8 cellular contexts compared by ENCODE assay signal in the genomic region with DNA sequence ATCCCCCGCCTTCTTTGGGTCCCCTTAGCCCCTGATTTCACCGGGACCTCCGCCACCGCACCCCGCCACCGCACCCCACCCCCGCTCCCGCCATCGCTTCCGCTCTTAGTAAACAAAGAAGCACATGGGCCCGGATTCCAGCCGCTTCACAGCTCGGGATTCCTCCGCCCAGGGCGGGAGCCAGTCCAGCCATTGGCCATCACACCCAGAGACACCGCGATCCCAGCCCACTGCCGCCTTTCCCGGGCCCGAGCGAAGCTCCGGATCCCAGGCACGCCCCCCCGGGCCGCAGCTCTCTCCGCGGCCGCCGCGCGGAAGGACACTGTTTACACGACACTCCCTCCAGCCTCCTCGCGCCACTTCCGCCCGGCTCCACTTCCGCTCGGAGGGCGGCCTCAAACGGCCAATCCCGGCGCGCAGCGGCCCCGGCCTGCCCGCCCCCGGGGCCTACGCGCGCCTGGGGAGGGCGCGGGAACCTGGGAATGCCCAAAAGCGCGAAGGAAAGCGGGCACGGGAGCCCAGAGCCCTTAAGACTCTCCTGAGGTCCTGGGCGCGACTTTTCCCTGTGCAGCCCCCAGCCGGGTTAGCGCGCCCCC. TPM values are rescaled to one million over a fixed set of nuclear protein-coding genes. Genes with fewer than 3 reads are reported as not detected.
DNase-seq lines count a peak whose midpoint lies in the region; ATAC-seq lines count a peak whose summit lies in the region.

No MANE protein-coding gene starts in this region.

- H3K36me3 Mint-ChIP-seq in IgD-negative memory B cell = peaks cover 4% of the 10 kb centered on the region
- H3K36me3 Mint-ChIP-seq in activated T-cell treated with anti-CD3 and anti-CD28 coated beads, Interleukin-2, amount 50 U/mL, for 24 hours (ENCODE audit: low read depth) = peaks cover 82% of the 10 kb centered on the region

- H3K27me3 ChIP-seq in esophagus (ENCODE audit: control insufficient read depth in 1 of 2, insufficient read depth in 2 of 2, low read length in 2 of 2) = no peaks in the 10 kb centered on the region
- H3K27me3 ChIP-seq in mucosa of stomach (ENCODE audit: control insufficient read depth, insufficient read depth, low read length) = no peaks in the 10 kb centered on the region

- H3K9me3 ChIP-seq in esophagus (ENCODE audit: control insufficient read depth in 2 of 2, insufficient read depth in 1 of 2, low read depth in 1 of 2, low read length in 1 of 2) (no peaks in the 10 kb centered on the region), mucosa of stomach (ENCODE audit: control insufficient read depth, low read length) (no peaks in the 10 kb centered on the region)

- H3K4me3 Mint-ChIP-seq in IgD-negative memory B cell = peak overlapping the region; percentile 93 to 99 (median 98)
- peak overlapping the region; percentile 97 for H3K4me3 Mint-ChIP-seq in activated T-cell treated with anti-CD3 and anti-CD28 coated beads, Interleukin-2, amount 50 U/mL, for 24 hours

- H3K36me3 ChIP-seq in esophagus (ENCODE audit: control insufficient read depth in 2 of 2, insufficient read depth in 2 of 2, low read length in 1 of 2) (peaks cover 17 to 34% of the 10 kb centered on the region in 2 donors), mucosa of stomach (ENCODE audit: control insufficient read depth, insufficient read depth, low read length) (peaks cover 13% of the 10 kb centered on the region)

- peaks cover 16 to 25% (median 19%) of the 10 kb centered on the region in 3 donors for H3K4me1 Mint-ChIP-seq in IgD-negative memory B cell
- peaks cover 50% of the 10 kb centered on the region for H3K4me1 Mint-ChIP-seq in activated T-cell treated with anti-CD3 and anti-CD28 coated beads, Interleukin-2, amount 50 U/mL, for 24 hours (ENCODE audit: low read depth)

- H3K27ac Mint-ChIP-seq in IgD-negative memory B cell = peak overlapping the region; percentile 98 to 100 (median 99)
- H3K27ac Mint-ChIP-seq in activated T-cell treated with anti-CD3 and anti-CD28 coated beads, Interleukin-2, amount 50 U/mL, for 24 hours = peak overlapping the region; percentile 99

- no peaks in the 10 kb centered on the region for H3K9me3 Mint-ChIP-seq in IgD-negative memory B cell
- H3K9me3 Mint-ChIP-seq in activated T-cell treated with anti-CD3 and anti-CD28 coated beads, Interleukin-2, amount 50 U/mL, for 24 hours = no peaks in the 10 kb centered on the region

- no peaks in the 10 kb centered on the region for H3K27me3 Mint-ChIP-seq in IgD-negative memory B cell
- no peaks in the 10 kb centered on the region for H3K27me3 Mint-ChIP-seq in activated T-cell treated with anti-CD3 and anti-CD28 coated beads, Interleukin-2, amount 50 U/mL, for 24 hours

- H3K4me3 ChIP-seq in esophagus (ENCODE audit: low read depth in 1 of 2, low read length in 2 of 2) (peak overlapping the region; percentile 59 to 85), mucosa of stomach (ENCODE audit: low read length) (peak overlapping the region; percentile 97)

- 0 to 1% methylated on average over 60 to 61 of the region's 61 CpGs for WGBS in esophagus, 2 donors

- peak overlapping the region; percentile 74 for H3K9ac ChIP-seq in mucosa of stomach (ENCODE audit: low read length)

- H3K4me1 ChIP-seq in esophagus (ENCODE audit: control insufficient read depth in 2 of 2, insufficient read depth in 2 of 2, low read length in 1 of 2) (peaks cover 0 to 14% of the 10 kb centered on the region in 2 donors), mucosa of stomach (ENCODE audit: control insufficient read depth, insufficient read depth, low read length) (peaks cover 28% of the 10 kb centered on the region)

- DNase-seq in DMS 273 treated with DMSO at 0.1 percent for 48 hours (lab: John Stamatoyannopoulos, UW) (peak; percentile 75), OCI-M1 (lab: John Stamatoyannopoulos, UW) (peak; percentile 97)
- DNase-seq in activated T-cell treated with anti-CD3 and anti-CD28 coated beads, Interleukin-2, amount 50 U/mL, for 24 hours = peak; percentile 92
- peak; percentile 81 for DNase-seq in stimulated activated CD8-positive, alpha-beta memory T cell treated with anti-CD3 and anti-CD28 coated beads, Interleukin-4, amount 100 ng/mL, for 24 hours (ENCODE audit: low read depth)

- H3K27ac ChIP-seq in esophagus (ENCODE audit: low read depth in 2 of 2, low read length in 1 of 2) = peak overlapping the region; percentile 89 to 90

- ATAC-seq in GM21576 (IDR thresholded peaks at IDR 0.05; ENCODE audit: unreplicated experiment) = peak; percentile 67

RNA-seq across cellular contexts. Expression of a gene that starts 0.7 kb away (rescaled TPM):
- 33.4 TPM for polyA plus RNA-seq in IgD-negative memory B cell
- polyA plus RNA-seq in esophagus = 10 to 100 TPM; 46.4 to 66.8 TPM

RNA-seq across cellular contexts. Expression of a gene that starts 0.9 kb away (rescaled TPM):
- polyA plus RNA-seq in IgD-negative memory B cell (4.5 TPM), esophagus (10 to 100 TPM; 17.3 to 19.3 TPM)

RNA-seq across cellular contexts. Expression of a gene that starts 11.7 kb away (rescaled TPM):
- polyA plus RNA-seq in IgD-negative memory B cell (121 TPM), esophagus (100 to 1,000 TPM in 1 of 2 donors, 10 to 100 TPM in 1; 86.7 to 119 TPM)

RNA-seq across cellular contexts. Expression of a gene that starts 18.6 kb away (rescaled TPM):
- polyA plus RNA-seq in IgD-negative memory B cell (31.5 TPM), esophagus (10 to 100 TPM; 23.3 to 29.6 TPM)

RNA-seq across cellular contexts. Expression of a gene that starts 18.9 kb away (rescaled TPM):
- polyA plus RNA-seq in IgD-negative memory B cell (4.5 TPM), esophagus (1 to 10 TPM; 5.5 to 5.8 TPM)

Comparison
In these comparisons a context has a peak if more than half of its experiments do, and no peak if none do; other contexts are left out.
1. Peak in every context shown above with its lines: DNase-seq, ATAC-seq, H3K4me3 ChIP-seq and H3K27ac ChIP-seq.